In genomic region chr5:2714805-2715204, GRCh38 we compare ENCODE assay signal across 6 cellular contexts. TPM values are rescaled to one million over a fixed set of nuclear protein-coding genes. Genes with fewer than 3 reads are reported as not detected.
"Had no signal": no experiment of that assay in that cellular context is flagged by ENCODE, and none has a peak within 500 bp of the region (broad histone marks: within the 10 kb centered on the region; RNA-seq: fewer than 3 reads in every experiment).

No MANE protein-coding gene starts in this region.

- H3K4me1 Mint-ChIP-seq: IgD-negative memory B cell had no signal

- H3K4me3 ChIP-seq: GM23338 had no signal

- H3K4me3 Mint-ChIP-seq: GM23338, H9, IgD-negative memory B cell had no signal

- H3K27ac ChIP-seq: HL-60 had no signal

- DNase-seq: H9, HCEC 1CT had no signal

- H3K4me2 ChIP-seq: GM23338 had no signal

- H3K9me3 Mint-ChIP-seq: GM23338, H9 had no signal

- H2AFZ ChIP-seq: GM23338 had no signal

- H3K27ac Mint-ChIP-seq: GM23338, IgD-negative memory B cell had no signal

- H3K36me3 Mint-ChIP-seq: IgD-negative memory B cell had no signal

- ATAC-seq: GM23338, HepG2 had no signal

- H3K27me3 Mint-ChIP-seq: IgD-negative memory B cell had no signal

RNA-seq across cellular contexts. Expression of gene IRX2, which starts 36.7 kb away (rescaled TPM):
- total RNA-seq: HepG2 had no signal
- polyA plus RNA-seq: HepG2, IgD-negative memory B cell had no signal
